ENCODE assay signal across 32 cellular contexts in genomic region chr3:189430166-189430565, GRCh38.
"Had no signal": no experiment of that assay in that cellular context is flagged by ENCODE, and none has a peak within 500 bp of the region (broad histone marks: within the 10 kb centered on the region; RNA-seq: fewer than 3 reads in every experiment).

No MANE protein-coding gene starts in this region.

- H3K4me1 Mint-ChIP-seq: activated CD4-positive, alpha-beta T cell treated with anti-CD3 and anti-CD28 coated beads, Interleukin-2, amount 10 ng/mL, durations not matched to agents 7 days and 5 days; activated naive CD4-positive, alpha-beta T cell treated with anti-CD3 and anti-CD28 coated beads, Interleukin-2, amount 10 ng/mL, durations not matched to agents 7 days and 5 days; activated naive CD8-positive, alpha-beta T cell treated with anti-CD3 and anti-CD28 coated beads, Interleukin-2, amount 10 ng/mL, durations not matched to agents 7 days and 5 days; brain; T-helper 17 cell had no signal

- H3K36me3 Mint-ChIP-seq: activated naive CD4-positive, alpha-beta T cell treated with anti-CD3 and anti-CD28 coated beads, Interleukin-2, amount 10 ng/mL, durations not matched to agents 7 days and 5 days; brain had no signal

- H3K4me1 ChIP-seq: ascending aorta, breast epithelium, colonic mucosa, esophagus squamous epithelium, gastroesophageal sphincter had no signal

- H3K4me3 ChIP-seq: ascending aorta, breast epithelium, cardiac muscle cell, colonic mucosa, esophagus squamous epithelium, gastroesophageal sphincter had no signal

- H3K9me3 ChIP-seq: colonic mucosa, esophagus squamous epithelium had no signal

- FAIRE-seq: endometrium, endothelial cell of umbilical vein had no signal

- DNase-seq: activated CD4-positive, alpha-beta memory T cell treated with anti-CD3 and anti-CD28 coated beads, Interleukin-2, amount 10 ng/mL, durations not matched to agents 7 days and 5 days; activated CD4-positive, alpha-beta T cell treated with anti-CD3 and anti-CD28 coated beads for 1 hour; activated CD4-positive, alpha-beta T cell treated with anti-CD3 and anti-CD28 coated beads for 4 hours; activated CD4-positive, alpha-beta T cell treated with anti-CD3 and anti-CD28 coated beads, Interleukin-2, amount 10 ng/mL, durations not matched to agents 7 days and 5 days; activated CD4-positive, alpha-beta T cell treated with anti-CD3 and anti-CD28 coated beads, Interleukin-2, amount 50 U/mL, for 4 hours; activated CD8-positive, alpha-beta memory T cell treated with anti-CD3 and anti-CD28 coated beads, Interleukin-2, amount 50 U/mL, for 48 hours; activated gamma-delta T cell; activated naive CD4-positive, alpha-beta T cell; activated naive CD4-positive, alpha-beta T cell treated with anti-CD3 and anti-CD28 coated beads, Interleukin-2, amount 10 ng/mL, durations not matched to agents 7 days and 5 days; activated naive CD8-positive, alpha-beta T cell treated with anti-CD3 and anti-CD28 coated beads, Interleukin-2, amount 10 ng/mL, durations not matched to agents 7 days and 5 days; activated T-cell treated with anti-CD3 and anti-CD28 coated beads for 4 hours; activated T-cell treated with anti-CD3 and anti-CD28 coated beads, Interleukin-2, amount 50 U/mL, for 24 hours; activated T-cell treated with anti-CD3 and anti-CD28 coated beads, Interleukin-2, amount 50 U/mL, for 72 hours; central memory CD4-positive, alpha-beta T cell; cerebellar nuclear complex; colonic mucosa; effector CD8-positive, alpha-beta T cell; esophagus squamous epithelium; foreskin melanocyte; head of caudate nucleus; T-helper 17 cell; T1000 had no signal

- H3K36me3 ChIP-seq: ascending aorta, breast epithelium, cardiac muscle cell, colonic mucosa, esophagus squamous epithelium, gastroesophageal sphincter had no signal

- H3K27me3 ChIP-seq: ascending aorta, breast epithelium, cardiac muscle cell, colonic mucosa, esophagus squamous epithelium, gastroesophageal sphincter had no signal

- ATAC-seq: activated naive CD4-positive, alpha-beta T cell treated with anti-CD3 and anti-CD28 coated beads, Interleukin-2, amount 50 U/mL, for 72 hours; activated T-cell treated with anti-CD3 and anti-CD28 coated beads, Interleukin-2, amount 50 U/mL, for 72 hours; gastroesophageal sphincter; T-helper 17 cell had no signal

- H3K27ac ChIP-seq: ascending aorta, breast epithelium, cardiac muscle cell, colonic mucosa, epithelial cell of prostate, esophagus squamous epithelium, gastroesophageal sphincter had no signal

- H3K4me3 Mint-ChIP-seq: activated CD4-positive, alpha-beta memory T cell treated with anti-CD3 and anti-CD28 coated beads, Interleukin-2, amount 10 ng/mL, durations not matched to agents 7 days and 5 days; activated CD4-positive, alpha-beta T cell treated with anti-CD3 and anti-CD28 coated beads, Interleukin-2, amount 10 ng/mL, durations not matched to agents 7 days and 5 days; activated naive CD4-positive, alpha-beta T cell treated with anti-CD3 and anti-CD28 coated beads, Interleukin-2, amount 10 ng/mL, durations not matched to agents 7 days and 5 days; activated naive CD8-positive, alpha-beta T cell treated with anti-CD3 and anti-CD28 coated beads, Interleukin-2, amount 10 ng/mL, durations not matched to agents 7 days and 5 days; activated T-cell treated with anti-CD3 and anti-CD28 coated beads, Interleukin-2, amount 50 U/mL, for 24 hours; activated T-cell treated with anti-CD3 and anti-CD28 coated beads, Interleukin-2, amount 50 U/mL, for 72 hours; brain; T-helper 17 cell; T-helper 2 cell treated with Interferon-gamma antibody and Interleukin-4, amounts not matched to agents 5 μg/mL and 100 μg/mL, for 36 hours had no signal

- H3K27ac Mint-ChIP-seq: activated CD4-positive, alpha-beta memory T cell treated with anti-CD3 and anti-CD28 coated beads, Interleukin-2, amount 10 ng/mL, durations not matched to agents 7 days and 5 days; activated CD4-positive, alpha-beta T cell treated with anti-CD3 and anti-CD28 coated beads, Interleukin-2, amount 10 ng/mL, durations not matched to agents 7 days and 5 days; activated naive CD4-positive, alpha-beta T cell treated with anti-CD3 and anti-CD28 coated beads, Interleukin-2, amount 10 ng/mL, durations not matched to agents 7 days and 5 days; activated naive CD4-positive, alpha-beta T cell treated with anti-CD3 and anti-CD28 coated beads, Interleukin-2, amount 50 U/mL, for 72 hours; activated naive CD8-positive, alpha-beta T cell treated with anti-CD3 and anti-CD28 coated beads, Interleukin-2, amount 10 ng/mL, durations not matched to agents 7 days and 5 days; activated T-cell treated with anti-CD3 and anti-CD28 coated beads, Interleukin-2, amount 50 U/mL, for 24 hours; activated T-cell treated with anti-CD3 and anti-CD28 coated beads, Interleukin-2, amount 50 U/mL, for 72 hours; brain; T-helper 17 cell; T-helper 2 cell treated with Interferon-gamma antibody and Interleukin-4, amounts not matched to agents 5 μg/mL and 100 μg/mL, for 36 hours had no signal

- H3K27me3 Mint-ChIP-seq: activated CD4-positive, alpha-beta memory T cell treated with anti-CD3 and anti-CD28 coated beads, Interleukin-2, amount 10 ng/mL, durations not matched to agents 7 days and 5 days; activated CD4-positive, alpha-beta T cell treated with anti-CD3 and anti-CD28 coated beads, Interleukin-2, amount 10 ng/mL, durations not matched to agents 7 days and 5 days; activated naive CD4-positive, alpha-beta T cell treated with anti-CD3 and anti-CD28 coated beads, Interleukin-2, amount 10 ng/mL, durations not matched to agents 7 days and 5 days; activated naive CD8-positive, alpha-beta T cell treated with anti-CD3 and anti-CD28 coated beads, Interleukin-2, amount 10 ng/mL, durations not matched to agents 7 days and 5 days; activated T-cell treated with anti-CD3 and anti-CD28 coated beads, Interleukin-2, amount 50 U/mL, for 24 hours; T-helper 17 cell had no signal
